Comparison of ENCODE assay signal across 1 cellular context in the genomic region with DNA sequence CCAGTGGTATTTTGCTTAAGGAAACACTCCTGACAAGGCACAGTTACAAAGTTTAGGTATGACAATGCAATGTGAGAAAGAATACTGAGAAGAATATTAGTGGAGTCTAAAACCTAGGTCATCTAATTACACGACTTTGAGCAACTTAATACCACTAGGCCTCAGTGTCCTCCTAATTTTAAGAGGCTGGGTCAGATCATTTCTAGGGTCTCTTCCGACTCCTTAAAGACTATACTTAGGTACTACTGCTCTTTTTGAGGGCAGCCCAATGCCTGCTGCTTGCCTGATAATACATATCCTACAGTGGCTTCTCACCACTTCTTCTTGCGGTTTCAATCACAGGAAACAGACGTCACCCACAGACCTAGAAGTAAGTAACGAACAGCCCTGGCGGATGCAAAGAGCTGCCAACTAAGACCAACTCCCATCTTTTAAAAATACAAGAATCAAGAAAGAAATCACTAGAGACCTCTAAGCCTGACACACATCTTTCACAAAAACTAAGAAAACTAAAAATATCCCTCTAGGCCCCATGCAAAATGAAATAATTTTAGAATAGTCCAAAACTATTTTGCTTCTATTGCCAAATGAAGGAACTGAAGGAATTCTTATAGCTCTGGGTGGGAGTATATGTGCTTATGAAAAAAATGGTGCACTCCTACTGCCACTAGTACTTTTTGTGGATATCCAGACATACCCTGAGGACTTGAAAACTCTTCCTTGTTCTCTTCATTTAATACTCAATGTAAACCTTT.
TF ChIP-seq lines count a peak whose summit lies in the region.

No MANE protein-coding gene starts in this region.

TF ChIP-seq in K562, 482 proteins besides CTCF, POLR2A, EP300 and RAD21 (continued from another document and continues in another):
- TF ChIP-seq, protein P1, sequence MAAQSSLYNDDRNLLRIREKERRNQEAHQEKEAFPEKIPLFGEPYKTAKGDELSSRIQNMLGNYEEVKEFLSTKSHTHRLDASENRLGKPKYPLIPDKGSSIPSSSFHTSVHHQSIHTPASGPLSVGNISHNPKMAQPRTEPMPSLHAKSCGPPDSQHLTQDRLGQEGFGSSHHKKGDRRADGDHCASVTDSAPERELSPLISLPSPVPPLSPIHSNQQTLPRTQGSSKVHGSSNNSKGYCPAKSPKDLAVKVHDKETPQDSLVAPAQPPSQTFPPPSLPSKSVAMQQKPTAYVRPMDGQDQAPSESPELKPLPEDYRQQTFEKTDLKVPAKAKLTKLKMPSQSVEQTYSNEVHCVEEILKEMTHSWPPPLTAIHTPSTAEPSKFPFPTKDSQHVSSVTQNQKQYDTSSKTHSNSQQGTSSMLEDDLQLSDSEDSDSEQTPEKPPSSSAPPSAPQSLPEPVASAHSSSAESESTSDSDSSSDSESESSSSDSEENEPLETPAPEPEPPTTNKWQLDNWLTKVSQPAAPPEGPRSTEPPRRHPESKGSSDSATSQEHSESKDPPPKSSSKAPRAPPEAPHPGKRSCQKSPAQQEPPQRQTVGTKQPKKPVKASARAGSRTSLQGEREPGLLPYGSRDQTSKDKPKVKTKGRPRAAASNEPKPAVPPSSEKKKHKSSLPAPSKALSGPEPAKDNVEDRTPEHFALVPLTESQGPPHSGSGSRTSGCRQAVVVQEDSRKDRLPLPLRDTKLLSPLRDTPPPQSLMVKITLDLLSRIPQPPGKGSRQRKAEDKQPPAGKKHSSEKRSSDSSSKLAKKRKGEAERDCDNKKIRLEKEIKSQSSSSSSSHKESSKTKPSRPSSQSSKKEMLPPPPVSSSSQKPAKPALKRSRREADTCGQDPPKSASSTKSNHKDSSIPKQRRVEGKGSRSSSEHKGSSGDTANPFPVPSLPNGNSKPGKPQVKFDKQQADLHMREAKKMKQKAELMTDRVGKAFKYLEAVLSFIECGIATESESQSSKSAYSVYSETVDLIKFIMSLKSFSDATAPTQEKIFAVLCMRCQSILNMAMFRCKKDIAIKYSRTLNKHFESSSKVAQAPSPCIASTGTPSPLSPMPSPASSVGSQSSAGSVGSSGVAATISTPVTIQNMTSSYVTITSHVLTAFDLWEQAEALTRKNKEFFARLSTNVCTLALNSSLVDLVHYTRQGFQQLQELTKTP (IDR thresholded peaks at IDR 0.05; ENCODE audit: low read depth in 1 of 2, partially characterized antibody in 2 of 2): peak; percentile 51 to 74
- TF ChIP-seq KDM2B (CRISPR knock-in tag; IDR thresholded peaks at IDR 0.05) (no peak), ZNF384 (IDR thresholded peaks at IDR 0.05; ENCODE audit: low read depth, low read length) (0 out of 2 replicates have a peak, but pooled peaks have one; percentile 6), CBX5 (IDR thresholded peaks at IDR 0.05; ENCODE audit: borderline replicate concordance, low read depth) (0 out of 2 replicates have a peak, but pooled peaks have one; percentile 74), ZNF274 (IDR thresholded peaks at IDR 0.05; ENCODE audit: borderline replicate concordance, low read depth, low read length) (no peak), TARDBP (IDR thresholded peaks at IDR 0.05) (peak; percentile 31; the same call in 1 of the 2 replicates), ZNF24 (IDR thresholded peaks at IDR 0.05) (peak; percentile 33; the same call in 1 of the 2 replicates), NEUROD1 (IDR thresholded peaks at IDR 0.05; ENCODE audit: borderline replicate concordance, low read depth, low read length, partially characterized antibody) (peak; percentile 70), SP2 (IDR thresholded peaks at IDR 0.05; ENCODE audit: extremely low read depth, low read depth, low read length, poor library complexity, severe bottlenecking) (no peak), ZNF436 (CRISPR knock-in tag; IDR thresholded peaks at IDR 0.05) (no peak), RBFOX2 (IDR thresholded peaks at IDR 0.05; ENCODE audit: low read depth, low read length) (peak; percentile 55), SREBF1 (IDR thresholded peaks at IDR 0.05; ENCODE audit: borderline replicate concordance, low read depth, low read length) (no peak), NBN (IDR thresholded peaks at IDR 0.05; ENCODE audit: low read depth) (peak; percentile 86; the same call in 1 of the 2 replicates), CBFB (CRISPR knock-in tag; IDR thresholded peaks at IDR 0.05) (peak; percentile 97), ESRRA (IDR thresholded peaks at IDR 0.05; ENCODE audit: borderline replicate concordance, low read depth) (peak; percentile 96; the same call in 1 of the 2 replicates), ZBTB11 (CRISPR knock-in tag; IDR thresholded peaks at IDR 0.05) (peak in 1 of 3 experiments; percentile 55; a peak in 2 of 6 replicates), HNRNPUL1 (IDR thresholded peaks at IDR 0.05; ENCODE audit: low read length) (no peak), TFAP4 (CRISPR knock-in tag; IDR thresholded peaks at IDR 0.05; ENCODE audit: borderline replicate concordance) (no peak), ZSCAN32 (CRISPR knock-in tag; IDR thresholded peaks at IDR 0.05) (peak; percentile 69), ZNF175 (CRISPR knock-in tag; IDR thresholded peaks at IDR 0.05; ENCODE audit: low read depth) (peak; percentile 53; the same call in 1 of the 2 replicates), ARID3A (IDR thresholded peaks at IDR 0.05; ENCODE audit: borderline replicate concordance, low read depth, low read length) (0 out of 2 replicates have a peak, but pooled peaks have one; percentile 70), ZNF449 (CRISPR knock-in tag; IDR thresholded peaks at IDR 0.05) (0 out of 2 replicates have a peak, but pooled peaks have one; percentile 30), ZNF444 (CRISPR knock-in tag; IDR thresholded peaks at IDR 0.05) (no peak), NCOR1 (IDR thresholded peaks at IDR 0.05) (peak; percentile 90), STAT5A (IDR thresholded peaks at IDR 0.05; ENCODE audit: borderline replicate concordance, low read length) (peak; percentile 87), PYGO2 (tag; IDR thresholded peaks at IDR 0.05) (0 out of 2 replicates have a peak, but pooled peaks have one; percentile 59), ZNF311 (CRISPR knock-in tag; IDR thresholded peaks at IDR 0.05) (no peak; the same call in 1 of the 2 replicates), HDAC2 (IDR thresholded peaks at IDR 0.05) (peak; percentile 94), ZNF766 (CRISPR knock-in tag; conservative IDR thresholded peaks at IDR 0.05) (peak; percentile 54), GTF2F1 (IDR thresholded peaks at IDR 0.05; ENCODE audit: low read depth, low read length) (no peak), KLF16 (IDR thresholded peaks at IDR 0.05) (peak; percentile 91), ZBED1 (IDR thresholded peaks at IDR 0.05) (peak; percentile 81; the same call in 1 of the 2 replicates)
- TF ChIP-seq, protein P2, sequence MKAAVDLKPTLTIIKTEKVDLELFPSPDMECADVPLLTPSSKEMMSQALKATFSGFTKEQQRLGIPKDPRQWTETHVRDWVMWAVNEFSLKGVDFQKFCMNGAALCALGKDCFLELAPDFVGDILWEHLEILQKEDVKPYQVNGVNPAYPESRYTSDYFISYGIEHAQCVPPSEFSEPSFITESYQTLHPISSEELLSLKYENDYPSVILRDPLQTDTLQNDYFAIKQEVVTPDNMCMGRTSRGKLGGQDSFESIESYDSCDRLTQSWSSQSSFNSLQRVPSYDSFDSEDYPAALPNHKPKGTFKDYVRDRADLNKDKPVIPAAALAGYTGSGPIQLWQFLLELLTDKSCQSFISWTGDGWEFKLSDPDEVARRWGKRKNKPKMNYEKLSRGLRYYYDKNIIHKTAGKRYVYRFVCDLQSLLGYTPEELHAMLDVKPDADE (conservative IDR thresholded peaks at IDR 0.05; ENCODE audit: control insufficient read depth, low read depth, low read length): 0 out of 2 replicates have a peak, but pooled peaks have one; percentile 43
- TF ChIP-seq, protein P3, sequence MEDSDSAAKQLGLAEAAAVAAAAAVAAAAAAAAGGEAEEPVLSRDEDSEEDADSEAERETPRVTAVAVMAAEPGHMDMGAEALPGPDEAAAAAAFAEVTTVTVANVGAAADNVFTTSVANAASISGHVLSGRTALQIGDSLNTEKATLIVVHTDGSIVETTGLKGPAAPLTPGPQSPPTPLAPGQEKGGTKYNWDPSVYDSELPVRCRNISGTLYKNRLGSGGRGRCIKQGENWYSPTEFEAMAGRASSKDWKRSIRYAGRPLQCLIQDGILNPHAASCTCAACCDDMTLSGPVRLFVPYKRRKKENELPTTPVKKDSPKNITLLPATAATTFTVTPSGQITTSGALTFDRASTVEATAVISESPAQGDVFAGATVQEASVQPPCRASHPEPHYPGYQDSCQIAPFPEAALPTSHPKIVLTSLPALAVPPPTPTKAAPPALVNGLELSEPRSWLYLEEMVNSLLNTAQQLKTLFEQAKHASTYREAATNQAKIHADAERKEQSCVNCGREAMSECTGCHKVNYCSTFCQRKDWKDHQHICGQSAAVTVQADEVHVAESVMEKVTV (CRISPR knock-in tag; IDR thresholded peaks at IDR 0.05): peak; percentile 17; the same call in 1 of the 2 replicates
- TF ChIP-seq, protein P4, sequence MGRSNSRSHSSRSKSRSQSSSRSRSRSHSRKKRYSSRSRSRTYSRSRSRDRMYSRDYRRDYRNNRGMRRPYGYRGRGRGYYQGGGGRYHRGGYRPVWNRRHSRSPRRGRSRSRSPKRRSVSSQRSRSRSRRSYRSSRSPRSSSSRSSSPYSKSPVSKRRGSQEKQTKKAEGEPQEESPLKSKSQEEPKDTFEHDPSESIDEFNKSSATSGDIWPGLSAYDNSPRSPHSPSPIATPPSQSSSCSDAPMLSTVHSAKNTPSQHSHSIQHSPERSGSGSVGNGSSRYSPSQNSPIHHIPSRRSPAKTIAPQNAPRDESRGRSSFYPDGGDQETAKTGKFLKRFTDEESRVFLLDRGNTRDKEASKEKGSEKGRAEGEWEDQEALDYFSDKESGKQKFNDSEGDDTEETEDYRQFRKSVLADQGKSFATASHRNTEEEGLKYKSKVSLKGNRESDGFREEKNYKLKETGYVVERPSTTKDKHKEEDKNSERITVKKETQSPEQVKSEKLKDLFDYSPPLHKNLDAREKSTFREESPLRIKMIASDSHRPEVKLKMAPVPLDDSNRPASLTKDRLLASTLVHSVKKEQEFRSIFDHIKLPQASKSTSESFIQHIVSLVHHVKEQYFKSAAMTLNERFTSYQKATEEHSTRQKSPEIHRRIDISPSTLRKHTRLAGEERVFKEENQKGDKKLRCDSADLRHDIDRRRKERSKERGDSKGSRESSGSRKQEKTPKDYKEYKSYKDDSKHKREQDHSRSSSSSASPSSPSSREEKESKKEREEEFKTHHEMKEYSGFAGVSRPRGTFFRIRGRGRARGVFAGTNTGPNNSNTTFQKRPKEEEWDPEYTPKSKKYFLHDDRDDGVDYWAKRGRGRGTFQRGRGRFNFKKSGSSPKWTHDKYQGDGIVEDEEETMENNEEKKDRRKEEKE (IDR thresholded peaks at IDR 0.05; ENCODE audit: borderline replicate concordance in 1 of 2, control insufficient read depth in 1 of 2, low read depth in 2 of 2, low read length in 1 of 2): 0 out of 4 replicates have a peak, but pooled peaks of 1 of the 2 experiments have one; percentile 35
